1 cellular context compared by ENCODE assay signal in genomic region chr9:113056191-113057106, GRCh38.
TF ChIP-seq lines count a peak whose summit lies in the region.

TSS of gene ZFP37 (minus strand) at chr9:113056724. CDS start at chr9:113056688, 36 bp downstream.

TF ChIP-seq in HepG2, 621 proteins besides CTCF, POLR2A, EP300 and RAD21 (continued from another document and continues in another):
- TF ChIP-seq CENPBD1 (CRISPR knock-in tag; IDR thresholded peaks at IDR 0.05; ENCODE audit: borderline replicate concordance, low read depth) (no peak), YEATS2 (CRISPR knock-in tag; IDR thresholded peaks at IDR 0.05; ENCODE audit: borderline replicate concordance) (peak; percentile 79), GLI4 (CRISPR knock-in tag; IDR thresholded peaks at IDR 0.05; ENCODE audit: borderline replicate concordance) (peak; percentile 40; the same call in 1 of the 2 replicates), KAT8 (CRISPR knock-in tag; IDR thresholded peaks at IDR 0.05) (peak; percentile 94), HNF4A (CRISPR knock-in tag; IDR thresholded peaks at IDR 0.05) (peak; percentile 37; the same call in 1 of the 2 replicates), ZNF121 (CRISPR knock-in tag; IDR thresholded peaks at IDR 0.05) (no peak), ZKSCAN8 (CRISPR knock-in tag; IDR thresholded peaks at IDR 0.05; ENCODE audit: borderline replicate concordance) (no peak), YY1 (IDR thresholded peaks at IDR 0.05; ENCODE audit: insufficient read depth, insufficient replicate concordance, low read depth, low read length) (peak; percentile 100), ZNF30 (CRISPR knock-in tag; IDR thresholded peaks at IDR 0.05) (no peak), ZNF205 (CRISPR knock-in tag; IDR thresholded peaks at IDR 0.05) (no peak), ETV5 (CRISPR knock-in tag; IDR thresholded peaks at IDR 0.05; ENCODE audit: borderline replicate concordance) (peak; percentile 90; the same call in 1 of the 2 replicates), FOXJ3 (CRISPR knock-in tag; IDR thresholded peaks at IDR 0.05; ENCODE audit: borderline replicate concordance) (peak; percentile 40; the same call in 1 of the 2 replicates), TRAFD1 (CRISPR knock-in tag; IDR thresholded peaks at IDR 0.05; ENCODE audit: borderline replicate concordance) (no peak), PRPF4 (IDR thresholded peaks at IDR 0.05; ENCODE audit: low read depth, low read length, poor library complexity, severe bottlenecking) (no peak), KAT7 (CRISPR knock-in tag; IDR thresholded peaks at IDR 0.05; ENCODE audit: borderline replicate concordance) (no peak), RARG (CRISPR knock-in tag; IDR thresholded peaks at IDR 0.05; ENCODE audit: low read depth) (0 out of 2 replicates have a peak, but pooled peaks have one; percentile 58), ARID4A (CRISPR knock-in tag; IDR thresholded peaks at IDR 0.05; ENCODE audit: borderline replicate concordance) (peak; percentile 82; the same call in 1 of the 2 replicates), MXI1 (IDR thresholded peaks at IDR 0.05; ENCODE audit: borderline replicate concordance, low read depth, low read length) (peak; percentile 66; the same call in 1 of the 3 replicates), CHD4 (IDR thresholded peaks at IDR 0.05; ENCODE audit: borderline replicate concordance, low read length) (no peak), NKX3-1 (CRISPR knock-in tag; IDR thresholded peaks at IDR 0.05) (no peak), REXO4 (CRISPR knock-in tag; IDR thresholded peaks at IDR 0.05; ENCODE audit: borderline replicate concordance) (no peak), POLR2AphosphoS5 (IDR thresholded peaks at IDR 0.05; ENCODE audit: low read depth, low read length) (peak; percentile 74)
- TF ChIP-seq, protein P1, sequence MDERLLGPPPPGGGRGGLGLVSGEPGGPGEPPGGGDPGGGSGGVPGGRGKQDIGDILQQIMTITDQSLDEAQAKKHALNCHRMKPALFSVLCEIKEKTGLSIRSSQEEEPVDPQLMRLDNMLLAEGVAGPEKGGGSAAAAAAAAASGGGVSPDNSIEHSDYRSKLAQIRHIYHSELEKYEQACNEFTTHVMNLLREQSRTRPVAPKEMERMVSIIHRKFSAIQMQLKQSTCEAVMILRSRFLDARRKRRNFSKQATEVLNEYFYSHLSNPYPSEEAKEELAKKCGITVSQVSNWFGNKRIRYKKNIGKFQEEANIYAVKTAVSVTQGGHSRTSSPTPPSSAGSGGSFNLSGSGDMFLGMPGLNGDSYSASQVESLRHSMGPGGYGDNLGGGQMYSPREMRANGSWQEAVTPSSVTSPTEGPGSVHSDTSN (CRISPR knock-in tag; IDR thresholded peaks at IDR 0.05) = no peak
- TF ChIP-seq, protein P2, sequence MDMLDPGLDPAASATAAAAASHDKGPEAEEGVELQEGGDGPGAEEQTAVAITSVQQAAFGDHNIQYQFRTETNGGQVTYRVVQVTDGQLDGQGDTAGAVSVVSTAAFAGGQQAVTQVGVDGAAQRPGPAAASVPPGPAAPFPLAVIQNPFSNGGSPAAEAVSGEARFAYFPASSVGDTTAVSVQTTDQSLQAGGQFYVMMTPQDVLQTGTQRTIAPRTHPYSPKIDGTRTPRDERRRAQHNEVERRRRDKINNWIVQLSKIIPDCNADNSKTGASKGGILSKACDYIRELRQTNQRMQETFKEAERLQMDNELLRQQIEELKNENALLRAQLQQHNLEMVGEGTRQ (IDR thresholded peaks at IDR 0.05; ENCODE audit: low read depth, low read length) = no peak
- TF ChIP-seq, protein P2 (CRISPR knock-in tag; IDR thresholded peaks at IDR 0.05; ENCODE audit: borderline replicate concordance) = no peak
- TF ChIP-seq, protein P3, sequence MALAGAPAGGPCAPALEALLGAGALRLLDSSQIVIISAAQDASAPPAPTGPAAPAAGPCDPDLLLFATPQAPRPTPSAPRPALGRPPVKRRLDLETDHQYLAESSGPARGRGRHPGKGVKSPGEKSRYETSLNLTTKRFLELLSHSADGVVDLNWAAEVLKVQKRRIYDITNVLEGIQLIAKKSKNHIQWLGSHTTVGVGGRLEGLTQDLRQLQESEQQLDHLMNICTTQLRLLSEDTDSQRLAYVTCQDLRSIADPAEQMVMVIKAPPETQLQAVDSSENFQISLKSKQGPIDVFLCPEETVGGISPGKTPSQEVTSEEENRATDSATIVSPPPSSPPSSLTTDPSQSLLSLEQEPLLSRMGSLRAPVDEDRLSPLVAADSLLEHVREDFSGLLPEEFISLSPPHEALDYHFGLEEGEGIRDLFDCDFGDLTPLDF (CRISPR knock-in tag; IDR thresholded peaks at IDR 0.05) = 0 out of 2 replicates have a peak, but pooled peaks have one; percentile 57
- TF ChIP-seq, protein P4, sequence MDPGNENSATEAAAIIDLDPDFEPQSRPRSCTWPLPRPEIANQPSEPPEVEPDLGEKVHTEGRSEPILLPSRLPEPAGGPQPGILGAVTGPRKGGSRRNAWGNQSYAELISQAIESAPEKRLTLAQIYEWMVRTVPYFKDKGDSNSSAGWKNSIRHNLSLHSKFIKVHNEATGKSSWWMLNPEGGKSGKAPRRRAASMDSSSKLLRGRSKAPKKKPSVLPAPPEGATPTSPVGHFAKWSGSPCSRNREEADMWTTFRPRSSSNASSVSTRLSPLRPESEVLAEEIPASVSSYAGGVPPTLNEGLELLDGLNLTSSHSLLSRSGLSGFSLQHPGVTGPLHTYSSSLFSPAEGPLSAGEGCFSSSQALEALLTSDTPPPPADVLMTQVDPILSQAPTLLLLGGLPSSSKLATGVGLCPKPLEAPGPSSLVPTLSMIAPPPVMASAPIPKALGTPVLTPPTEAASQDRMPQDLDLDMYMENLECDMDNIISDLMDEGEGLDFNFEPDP (CRISPR knock-in tag; conservative IDR thresholded peaks at IDR 0.05) = no peak
- TF ChIP-seq, protein P5, sequence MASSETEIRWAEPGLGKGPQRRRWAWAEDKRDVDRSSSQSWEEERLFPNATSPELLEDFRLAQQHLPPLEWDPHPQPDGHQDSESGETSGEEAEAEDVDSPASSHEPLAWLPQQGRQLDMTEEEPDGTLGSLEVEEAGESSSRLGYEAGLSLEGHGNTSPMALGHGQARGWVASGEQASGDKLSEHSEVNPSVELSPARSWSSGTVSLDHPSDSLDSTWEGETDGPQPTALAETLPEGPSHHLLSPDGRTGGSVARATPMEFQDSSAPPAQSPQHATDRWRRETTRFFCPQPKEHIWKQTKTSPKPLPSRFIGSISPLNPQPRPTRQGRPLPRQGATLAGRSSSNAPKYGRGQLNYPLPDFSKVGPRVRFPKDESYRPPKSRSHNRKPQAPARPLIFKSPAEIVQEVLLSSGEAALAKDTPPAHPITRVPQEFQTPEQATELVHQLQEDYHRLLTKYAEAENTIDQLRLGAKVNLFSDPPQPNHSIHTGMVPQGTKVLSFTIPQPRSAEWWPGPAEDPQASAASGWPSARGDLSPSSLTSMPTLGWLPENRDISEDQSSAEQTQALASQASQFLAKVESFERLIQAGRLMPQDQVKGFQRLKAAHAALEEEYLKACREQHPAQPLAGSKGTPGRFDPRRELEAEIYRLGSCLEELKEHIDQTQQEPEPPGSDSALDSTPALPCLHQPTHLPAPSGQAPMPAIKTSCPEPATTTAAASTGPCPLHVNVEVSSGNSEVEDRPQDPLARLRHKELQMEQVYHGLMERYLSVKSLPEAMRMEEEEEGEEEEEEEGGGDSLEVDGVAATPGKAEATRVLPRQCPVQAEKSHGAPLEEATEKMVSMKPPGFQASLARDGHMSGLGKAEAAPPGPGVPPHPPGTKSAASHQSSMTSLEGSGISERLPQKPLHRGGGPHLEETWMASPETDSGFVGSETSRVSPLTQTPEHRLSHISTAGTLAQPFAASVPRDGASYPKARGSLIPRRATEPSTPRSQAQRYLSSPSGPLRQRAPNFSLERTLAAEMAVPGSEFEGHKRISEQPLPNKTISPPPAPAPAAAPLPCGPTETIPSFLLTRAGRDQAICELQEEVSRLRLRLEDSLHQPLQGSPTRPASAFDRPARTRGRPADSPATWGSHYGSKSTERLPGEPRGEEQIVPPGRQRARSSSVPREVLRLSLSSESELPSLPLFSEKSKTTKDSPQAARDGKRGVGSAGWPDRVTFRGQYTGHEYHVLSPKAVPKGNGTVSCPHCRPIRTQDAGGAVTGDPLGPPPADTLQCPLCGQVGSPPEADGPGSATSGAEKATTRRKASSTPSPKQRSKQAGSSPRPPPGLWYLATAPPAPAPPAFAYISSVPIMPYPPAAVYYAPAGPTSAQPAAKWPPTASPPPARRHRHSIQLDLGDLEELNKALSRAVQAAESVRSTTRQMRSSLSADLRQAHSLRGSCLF (CRISPR knock-in tag; IDR thresholded peaks at IDR 0.05; ENCODE audit: borderline replicate concordance) = peak; percentile 36; the same call in 1 of the 2 replicates
- TF ChIP-seq, protein P6, sequence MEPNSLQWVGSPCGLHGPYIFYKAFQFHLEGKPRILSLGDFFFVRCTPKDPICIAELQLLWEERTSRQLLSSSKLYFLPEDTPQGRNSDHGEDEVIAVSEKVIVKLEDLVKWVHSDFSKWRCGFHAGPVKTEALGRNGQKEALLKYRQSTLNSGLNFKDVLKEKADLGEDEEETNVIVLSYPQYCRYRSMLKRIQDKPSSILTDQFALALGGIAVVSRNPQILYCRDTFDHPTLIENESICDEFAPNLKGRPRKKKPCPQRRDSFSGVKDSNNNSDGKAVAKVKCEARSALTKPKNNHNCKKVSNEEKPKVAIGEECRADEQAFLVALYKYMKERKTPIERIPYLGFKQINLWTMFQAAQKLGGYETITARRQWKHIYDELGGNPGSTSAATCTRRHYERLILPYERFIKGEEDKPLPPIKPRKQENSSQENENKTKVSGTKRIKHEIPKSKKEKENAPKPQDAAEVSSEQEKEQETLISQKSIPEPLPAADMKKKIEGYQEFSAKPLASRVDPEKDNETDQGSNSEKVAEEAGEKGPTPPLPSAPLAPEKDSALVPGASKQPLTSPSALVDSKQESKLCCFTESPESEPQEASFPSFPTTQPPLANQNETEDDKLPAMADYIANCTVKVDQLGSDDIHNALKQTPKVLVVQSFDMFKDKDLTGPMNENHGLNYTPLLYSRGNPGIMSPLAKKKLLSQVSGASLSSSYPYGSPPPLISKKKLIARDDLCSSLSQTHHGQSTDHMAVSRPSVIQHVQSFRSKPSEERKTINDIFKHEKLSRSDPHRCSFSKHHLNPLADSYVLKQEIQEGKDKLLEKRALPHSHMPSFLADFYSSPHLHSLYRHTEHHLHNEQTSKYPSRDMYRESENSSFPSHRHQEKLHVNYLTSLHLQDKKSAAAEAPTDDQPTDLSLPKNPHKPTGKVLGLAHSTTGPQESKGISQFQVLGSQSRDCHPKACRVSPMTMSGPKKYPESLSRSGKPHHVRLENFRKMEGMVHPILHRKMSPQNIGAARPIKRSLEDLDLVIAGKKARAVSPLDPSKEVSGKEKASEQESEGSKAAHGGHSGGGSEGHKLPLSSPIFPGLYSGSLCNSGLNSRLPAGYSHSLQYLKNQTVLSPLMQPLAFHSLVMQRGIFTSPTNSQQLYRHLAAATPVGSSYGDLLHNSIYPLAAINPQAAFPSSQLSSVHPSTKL (CRISPR knock-in tag; IDR thresholded peaks at IDR 0.05) = peak; percentile 47; the same call in 1 of the 2 replicates
